In the genomic region with DNA sequence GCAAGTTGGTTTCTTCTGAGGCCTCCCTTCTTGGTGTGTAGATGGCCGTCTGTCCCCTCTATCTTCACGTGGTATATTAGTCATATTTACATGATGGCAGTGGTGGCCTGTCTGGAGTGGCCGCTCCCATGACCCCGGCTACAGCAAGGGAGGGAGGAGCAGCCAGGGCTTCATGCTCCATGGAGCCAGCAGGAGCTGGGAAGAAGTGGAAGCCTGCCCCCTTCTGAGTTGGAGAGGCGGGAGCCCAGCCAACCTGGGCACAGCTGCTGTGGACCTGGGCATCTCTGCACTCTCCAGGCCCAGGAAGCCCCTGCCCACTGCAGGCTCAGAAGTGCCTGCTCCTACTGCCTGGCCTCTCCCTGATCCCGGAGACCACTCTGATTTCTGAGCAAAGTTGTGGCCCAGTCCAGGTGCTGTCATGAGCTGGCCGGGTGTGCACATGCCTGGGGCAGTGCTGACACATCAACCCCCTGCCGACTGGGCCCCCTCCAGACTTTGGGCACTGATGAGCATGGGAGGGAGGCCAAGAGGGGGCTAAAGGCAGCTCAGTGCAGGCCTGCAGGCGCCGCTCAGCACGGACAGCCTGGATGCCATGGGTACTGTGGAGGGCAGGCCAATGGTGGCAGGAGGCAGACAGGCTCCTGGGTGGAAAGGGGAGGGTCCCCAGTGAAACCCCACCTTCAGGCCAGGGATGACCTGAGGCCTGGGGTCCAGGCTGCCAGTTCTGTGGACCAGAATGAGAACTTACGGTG, we compare ENCODE assay signal across 26 cellular contexts.
"Had no signal": no experiment of that assay in that cellular context is flagged by ENCODE, and none has a peak within 500 bp of the region (broad histone marks: within the 10 kb centered on the region; RNA-seq: fewer than 3 reads in every experiment).

No MANE protein-coding gene starts in this region.

- H3K4me3 Mint-ChIP-seq: activated CD4-positive, alpha-beta memory T cell treated with anti-CD3 and anti-CD28 coated beads, Interleukin-2, amount 10 ng/mL, durations not matched to agents 7 days and 5 days; activated CD4-positive, alpha-beta T cell treated with anti-CD3 and anti-CD28 coated beads, Interleukin-2, amount 10 ng/mL, durations not matched to agents 24 days and 14 days; activated T-cell treated with anti-CD3 and anti-CD28 coated beads, Interleukin-2, amount 50 U/mL, for 24 hours; nephron progenitor cell; stimulated activated memory B cell treated with anti-CD40 and anti-IgM and Interleukin-4, amounts not matched to agents 10 μg/mL and 1 μg/mL and 100 μg/mL, for 72 hours had no signal

- H3K27ac ChIP-seq: heart right ventricle, left lung, lower lobe of right lung, ovary, prostate gland, sigmoid colon, stomach, tibial artery, WERI-Rb-1 had no signal

- H3K9me3 Mint-ChIP-seq: activated CD4-positive, alpha-beta memory T cell treated with anti-CD3 and anti-CD28 coated beads, Interleukin-2, amount 10 ng/mL, durations not matched to agents 7 days and 5 days; activated CD4-positive, alpha-beta T cell treated with anti-CD3 and anti-CD28 coated beads, Interleukin-2, amount 10 ng/mL, durations not matched to agents 24 days and 14 days; activated T-cell treated with anti-CD3 and anti-CD28 coated beads, Interleukin-2, amount 50 U/mL, for 24 hours; nephron progenitor cell; stimulated activated memory B cell treated with anti-CD40 and anti-IgM and Interleukin-4, amounts not matched to agents 10 μg/mL and 1 μg/mL and 100 μg/mL, for 72 hours had no signal

- H3K27me3 ChIP-seq: heart right ventricle, left lung, ovary, sigmoid colon, stomach, tibial artery had no signal

- H3K4me3 ChIP-seq: heart right ventricle, left lung, lower lobe of right lung, ovary, prostate gland, sigmoid colon, stomach, tibial artery had no signal

- H3K36me3 ChIP-seq: heart right ventricle, left lung, lower lobe of right lung, ovary, prostate gland, sigmoid colon, stomach, tibial artery, WERI-Rb-1 had no signal

- H3K27me3 Mint-ChIP-seq: activated CD4-positive, alpha-beta memory T cell treated with anti-CD3 and anti-CD28 coated beads, Interleukin-2, amount 10 ng/mL, durations not matched to agents 7 days and 5 days; activated CD4-positive, alpha-beta T cell treated with anti-CD3 and anti-CD28 coated beads, Interleukin-2, amount 10 ng/mL, durations not matched to agents 24 days and 14 days; activated T-cell treated with anti-CD3 and anti-CD28 coated beads, Interleukin-2, amount 50 U/mL, for 24 hours; stimulated activated memory B cell treated with anti-CD40 and anti-IgM and Interleukin-4, amounts not matched to agents 10 μg/mL and 1 μg/mL and 100 μg/mL, for 72 hours had no signal

- ATAC-seq: esophagus mucosa; left lung; stimulated activated memory B cell treated with anti-CD40 and anti-IgM and Interleukin-4, amounts not matched to agents 10 μg/mL and 1 μg/mL and 100 μg/mL, for 72 hours had no signal

- H3K4me1 Mint-ChIP-seq: activated CD4-positive, alpha-beta memory T cell treated with anti-CD3 and anti-CD28 coated beads, Interleukin-2, amount 10 ng/mL, durations not matched to agents 7 days and 5 days; activated CD4-positive, alpha-beta T cell treated with anti-CD3 and anti-CD28 coated beads, Interleukin-2, amount 10 ng/mL, durations not matched to agents 24 days and 14 days; nephron progenitor cell; stimulated activated memory B cell treated with anti-CD40 and anti-IgM and Interleukin-4, amounts not matched to agents 10 μg/mL and 1 μg/mL and 100 μg/mL, for 72 hours had no signal

- H3K27ac Mint-ChIP-seq: activated CD4-positive, alpha-beta memory T cell treated with anti-CD3 and anti-CD28 coated beads, Interleukin-2, amount 10 ng/mL, durations not matched to agents 7 days and 5 days; activated CD4-positive, alpha-beta T cell treated with anti-CD3 and anti-CD28 coated beads, Interleukin-2, amount 10 ng/mL, durations not matched to agents 24 days and 14 days; activated T-cell treated with anti-CD3 and anti-CD28 coated beads, Interleukin-2, amount 50 U/mL, for 24 hours; stimulated activated memory B cell treated with anti-CD40 and anti-IgM and Interleukin-4, amounts not matched to agents 10 μg/mL and 1 μg/mL and 100 μg/mL, for 72 hours had no signal

- H3K4me1 ChIP-seq: left lung, prostate gland had no signal

- H3K9me3 ChIP-seq: heart right ventricle, left lung, lower lobe of right lung, ovary, prostate gland, sigmoid colon, stomach, tibial artery had no signal

- DNase-seq: activated CD4-positive, alpha-beta memory T cell treated with anti-CD3 and anti-CD28 coated beads, Interleukin-2, amount 10 ng/mL, durations not matched to agents 7 days and 5 days; activated CD4-positive, alpha-beta T cell treated with anti-CD3 and anti-CD28 coated beads, Interleukin-2, amount 10 ng/mL, durations not matched to agents 24 days and 14 days; activated CD4-positive, CD25-positive, alpha-beta regulatory T cell treated with anti-CD3 and anti-CD28 coated beads, Interleukin-2, amount 50 U/mL, for 72 hours; activated CD8-positive, alpha-beta memory T cell treated with anti-CD3 and anti-CD28 coated beads, Interleukin-2, amount 50 U/mL, for 48 hours; activated gamma-delta T cell; activated naive CD4-positive, alpha-beta T cell treated with anti-CD3 and anti-CD28 coated beads, Interleukin-2, amount 50 U/mL, for 16 hours; activated T-cell treated with anti-CD3 and anti-CD28 coated beads, Interleukin-2, amount 50 U/mL, for 24 hours; amniotic stem cell; caudate nucleus; foreskin fibroblast; heart right ventricle; lower lobe of right lung; mesendoderm; nephron progenitor cell; retina; sigmoid colon; small intestine; stimulated activated CD4-positive, alpha-beta T cell treated with anti-CD3 and anti-CD28 coated beads, Interleukin-4, amount 100 ng/mL, for 24 hours; stomach; tibial artery; WERI-Rb-1 had no signal
